ENCODE assay signal across 13 cellular contexts in genomic region chr4:190068351-190068750, GRCh38. TPM values are rescaled to one million over a fixed set of nuclear protein-coding genes. Genes with fewer than 3 reads are reported as not detected.
DNase-seq lines count a peak whose midpoint lies in the region; FAIRE-seq and TF ChIP-seq lines count a peak whose summit lies in the region.
"Not testable (repeated sequence)": the region's sequence is repeated elsewhere in the genome, so short reads cannot be mapped to it uniquely, and the experiment has no call there.
"Had no signal": no experiment of that assay in that cellular context is flagged by ENCODE, and none has a peak within 500 bp of the region (broad histone marks: within the 10 kb centered on the region; RNA-seq: fewer than 3 reads in every experiment).

No MANE protein-coding gene starts in this region.

- H3K9me3 ChIP-seq in kidney (ENCODE audit: control insufficient read depth in 1 of 2, low read length in 2 of 2), result not testable (repeated sequence)

- intact Hi-C loops in kidney (cut with DNase I); posterior vena cava (cut with DNase I): not testable (repeated sequence)

- not testable (repeated sequence) for H3K9me3 Mint-ChIP-seq in chondrocyte (ENCODE audit: low read depth); glutamatergic neuron (ENCODE audit: unreplicated experiment); type B pancreatic cell

- not testable (repeated sequence) for TF ChIP-seq CTCF in GM06990 (IDR thresholded peaks at IDR 0.05; ENCODE audit: insufficient read depth, low read length, poor library complexity, severe bottlenecking); chondrocyte (IDR thresholded peaks at IDR 0.05); glutamatergic neuron (IDR thresholded peaks at IDR 0.05; ENCODE audit: partially characterized antibody, unreplicated experiment); kidney (IDR thresholded peaks at IDR 0.05; ENCODE audit: borderline replicate concordance, extremely low read depth, insufficient read depth); type B pancreatic cell (conservative IDR thresholded peaks at IDR 0.05)

- not testable (repeated sequence) for H3K36me3 ChIP-seq in GM06990 (ENCODE audit: control insufficient read depth, insufficient read depth, low read length); kidney (ENCODE audit: control insufficient read depth in 1 of 2, insufficient read depth in 2 of 2, low read length in 2 of 2)

- not testable (repeated sequence) for H3K9ac ChIP-seq in kidney (ENCODE audit: low read length in 2 of 2)

- H3K4me3 Mint-ChIP-seq in chondrocyte (ENCODE audit: unreplicated experiment); glutamatergic neuron (ENCODE audit: unreplicated experiment); type B pancreatic cell: not testable (repeated sequence)

- H3K36me3 Mint-ChIP-seq in chondrocyte (ENCODE audit: low read depth); glutamatergic neuron (ENCODE audit: unreplicated experiment); type B pancreatic cell: not testable (repeated sequence)

- FAIRE-seq in kidney (lab: Jason Lieb, UNC), result not testable (repeated sequence)

- H3K27me3 Mint-ChIP-seq in chondrocyte (ENCODE audit: low read depth); glutamatergic neuron (ENCODE audit: unreplicated experiment); type B pancreatic cell: not testable (repeated sequence)

- H3K27ac ChIP-seq in kidney (ENCODE audit: low read depth in 2 of 2, low read length in 2 of 2), result not testable (repeated sequence)

- H3K27ac Mint-ChIP-seq in chondrocyte (ENCODE audit: unreplicated experiment); glutamatergic neuron (ENCODE audit: unreplicated experiment); type B pancreatic cell: not testable (repeated sequence)

- H3K27me3 ChIP-seq in GM06990 (replicated peaks; ENCODE audit: control insufficient read depth, insufficient read depth, low read length), result not testable (repeated sequence)

- H3K4me1 Mint-ChIP-seq in chondrocyte (ENCODE audit: low read depth); glutamatergic neuron (ENCODE audit: low read depth, unreplicated experiment); type B pancreatic cell (ENCODE audit: unreplicated experiment): not testable (repeated sequence)

- peak; percentile 4 for DNase-seq in GM06990 (ENCODE audit: extremely low read depth, insufficient read length)
- DNase-seq in activated effector memory CD4-positive, alpha-beta T cell treated with anti-CD3 and anti-CD28 coated beads, Interleukin-2, amount 50 U/mL, for 16 hours, result peak; percentile 65
- peak; percentile 96 for DNase-seq in chondrocyte (ENCODE audit: low spot score)
- peak; percentile 26 for DNase-seq in glutamatergic neuron
- peak; percentile 71 for DNase-seq in kidney
- DNase-seq in posterior vena cava (ENCODE audit: low spot score), result peak; percentile 77
- DNase-seq in type B pancreatic cell (ENCODE audit: extremely low spot score, unreplicated experiment), result peak; percentile 73

- not testable (repeated sequence) for H3K4me3 ChIP-seq in GM06990 (replicated peaks; ENCODE audit: low read depth, low read length); kidney (ENCODE audit: low read length in 2 of 2)

- H3K4me1 ChIP-seq in kidney (ENCODE audit: control insufficient read depth in 1 of 2, insufficient read depth in 1 of 2, low read depth in 1 of 2, low read length in 2 of 2), result not testable (repeated sequence)

RNA-seq across cellular contexts. Expression of gene DBET, which starts 4.0 kb away (rescaled TPM):
- total RNA-seq in chondrocyte (not detected in 3 replicates), glutamatergic neuron (ENCODE audit: unreplicated experiment) (1.4 TPM), kidney (not detected), posterior vena cava (not detected), type B pancreatic cell (ENCODE audit: low replicate concordance) (not detected in 2 replicates)
- not detected for polyA plus RNA-seq in kidney (ENCODE audit: insufficient read depth, low read depth, low replicate concordance)
- total RNA-seq: Caco-2; CD4-positive, alpha-beta T cell; GM23338; HT-29 had no signal
- polyA plus RNA-seq: A549, BJ had no signal

RNA-seq across cellular contexts. Expression of gene FRG2, which starts 41.3 kb away (rescaled TPM):
- total RNA-seq in chondrocyte (not detected in 3 replicates), glutamatergic neuron (ENCODE audit: unreplicated experiment) (not detected), kidney (not detected), posterior vena cava (not detected), type B pancreatic cell (ENCODE audit: low replicate concordance) (not detected in 2 replicates)
- not detected for polyA plus RNA-seq in kidney (ENCODE audit: insufficient read depth, low read depth, low replicate concordance)
- total RNA-seq: CD4-positive, alpha-beta T cell; GM23338; HT-29 had no signal
- polyA plus RNA-seq: A549, BJ, GM23338 had no signal

Comparison
In these comparisons a context has a peak if more than half of its experiments do, and no peak if none do; other contexts are left out.
1. DNase-seq: peak in every context shown above with its lines; median percentile 96 in chondrocyte; 77 in posterior vena cava; 73 in type B pancreatic cell; 71 in kidney; 65 in activated effector memory CD4-positive, alpha-beta T cell treated with anti-CD3 and anti-CD28 coated beads, Interleukin-2, amount 50 U/mL, for 16 hours; 26 in glutamatergic neuron; 4 in GM06990.